22 cellular contexts compared by ENCODE assay signal in the genomic region with DNA sequence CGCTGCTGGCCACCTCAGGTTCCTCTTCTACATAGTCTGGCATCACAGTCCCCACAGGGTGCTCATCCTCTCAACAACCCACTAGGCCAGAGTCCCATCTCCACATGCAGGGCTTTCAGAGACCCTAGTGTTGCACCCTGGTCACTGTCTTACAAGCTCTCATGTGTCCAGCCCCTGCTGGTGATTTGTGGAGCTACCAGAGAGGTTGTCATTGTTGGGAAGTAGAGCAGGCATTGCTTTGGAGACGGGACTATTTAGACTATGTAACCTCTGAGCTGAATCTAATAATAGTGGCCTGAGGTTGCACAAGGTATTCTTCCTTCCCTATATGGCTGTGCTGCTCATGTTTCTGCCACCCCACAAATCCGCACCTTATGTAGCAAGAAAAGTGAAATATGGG.
A peak's percentile ranks its signal among the peaks of the same experiment; 100 is the strongest.
DNase-seq lines count a peak whose midpoint lies in the region; ATAC-seq and TF ChIP-seq lines count a peak whose summit lies in the region.
"Had no signal": no experiment of that assay in that cellular context is flagged by ENCODE, and none has a peak within 500 bp of the region (broad histone marks: within the 10 kb centered on the region; RNA-seq: fewer than 3 reads in every experiment).

No MANE protein-coding gene starts in this region.

- H4K20me1 ChIP-seq in neural progenitor cell (ENCODE audit: low read depth), result no peaks in the 10 kb centered on the region

- no peaks in the 10 kb centered on the region for H3K27me3 Mint-ChIP-seq in endodermal cell (ENCODE audit: insufficient read depth)
- H3K27me3 Mint-ChIP-seq in neural progenitor cell (ENCODE audit: insufficient read depth, low read depth), result peaks cover 4% of the 10 kb centered on the region
- H3K27me3 Mint-ChIP-seq: activated CD8-positive, alpha-beta memory T cell treated with anti-CD3 and anti-CD28 coated beads, Interleukin-2, amount 10 ng/mL, durations not matched to agents 7 days and 5 days; activated T-helper 17 cell treated with anti-CD3 and anti-CD28 coated beads, Interleukin-2, amount 50 U/mL, for 72 hours; natural killer cell treated with Interleukin-12 subunit alpha and Interleukin-12 subunit beta and Interleukin-15 and Interleukin-18, amount 100 ng/mL, for 72 hours had no signal

- TF ChIP-seq CTCF in GM12873 (IDR thresholded peaks at IDR 0.05; ENCODE audit: insufficient read depth, low read depth, low read length, missing control alignments) (peak; percentile 34), endodermal cell (conservative IDR thresholded peaks at IDR 0.05) (peak; percentile 70), neural progenitor cell (IDR thresholded peaks at IDR 0.05) (peak; percentile 28)

- no peaks in the 10 kb centered on the region for H3K9me3 Mint-ChIP-seq in endodermal cell
- no peaks in the 10 kb centered on the region for H3K9me3 Mint-ChIP-seq in neural progenitor cell
- H3K9me3 Mint-ChIP-seq: activated T-helper 17 cell treated with anti-CD3 and anti-CD28 coated beads, Interleukin-2, amount 50 U/mL, for 72 hours; brain had no signal

- no peaks in the 10 kb centered on the region for H3K79me2 ChIP-seq in neural progenitor cell (ENCODE audit: low read depth)

- H2AFZ ChIP-seq in neural progenitor cell (replicated peaks), result no peak overlapping the region

- H3K9me3 ChIP-seq in endodermal cell (ENCODE audit: control insufficient read depth, low read length), result no peaks in the 10 kb centered on the region
- no peaks in the 10 kb centered on the region for H3K9me3 ChIP-seq in neural progenitor cell (ENCODE audit: low read depth)
- H3K9me3 ChIP-seq: colonic mucosa, Peyer's patch, tibial artery had no signal

- H3K27ac ChIP-seq in endodermal cell (ENCODE audit: low read depth, low read length), result no peak overlapping the region
- no peak overlapping the region for H3K27ac ChIP-seq in neural progenitor cell
- H3K27ac ChIP-seq: colonic mucosa, HL-60, Peyer's patch, tibial artery had no signal

- 92% methylated on average over 2 of the region's 3 CpGs; no CpG with 5 or more reads in 1 of the 2 experiments for WGBS in endodermal cell (ENCODE audit: insufficient coverage in 1 of 2, insufficient read length in 1 of 2), 2 experiments

- H3K4me3 Mint-ChIP-seq in endodermal cell (no peak overlapping the region), neural progenitor cell (no peak overlapping the region)
- H3K4me3 Mint-ChIP-seq: activated CD8-positive, alpha-beta memory T cell treated with anti-CD3 and anti-CD28 coated beads, Interleukin-2, amount 10 ng/mL, durations not matched to agents 7 days and 5 days; activated T-helper 17 cell treated with anti-CD3 and anti-CD28 coated beads, Interleukin-2, amount 50 U/mL, for 72 hours; brain; natural killer cell treated with Interleukin-12 subunit alpha and Interleukin-12 subunit beta and Interleukin-15 and Interleukin-18, amount 100 ng/mL, for 72 hours had no signal

- H3K27ac Mint-ChIP-seq in endodermal cell, result no peak overlapping the region
- H3K27ac Mint-ChIP-seq in neural progenitor cell, result no peak overlapping the region
- H3K27ac Mint-ChIP-seq: activated CD8-positive, alpha-beta memory T cell treated with anti-CD3 and anti-CD28 coated beads, Interleukin-2, amount 10 ng/mL, durations not matched to agents 7 days and 5 days; activated T-helper 17 cell treated with anti-CD3 and anti-CD28 coated beads, Interleukin-2, amount 50 U/mL, for 72 hours; brain; natural killer cell treated with Interleukin-12 subunit alpha and Interleukin-12 subunit beta and Interleukin-15 and Interleukin-18, amount 100 ng/mL, for 72 hours had no signal

- H3K4me1 ChIP-seq in endodermal cell (ENCODE audit: control insufficient read depth, insufficient read depth, low read length) (no peaks in the 10 kb centered on the region), neural progenitor cell (peaks cover 3% of the 10 kb centered on the region)
- H3K4me1 ChIP-seq: colonic mucosa, Peyer's patch, tibial artery had no signal

- H3K27me3 ChIP-seq in endodermal cell (ENCODE audit: control insufficient read depth, insufficient read depth, low read length, poor library complexity, severe bottlenecking), result no peaks in the 10 kb centered on the region
- H3K27me3 ChIP-seq in neural progenitor cell, result no peaks in the 10 kb centered on the region
- H3K27me3 ChIP-seq: colonic mucosa, Peyer's patch, tibial artery had no signal

- H3K36me3 ChIP-seq in endodermal cell (ENCODE audit: control insufficient read depth, insufficient read depth, low read length) (no peaks in the 10 kb centered on the region), neural progenitor cell (no peaks in the 10 kb centered on the region)
- H3K36me3 ChIP-seq: colonic mucosa, Peyer's patch, tibial artery had no signal

- H3K4me2 ChIP-seq in neural progenitor cell, result no peak overlapping the region

- H3K4me3 ChIP-seq in endodermal cell (ENCODE audit: low read length) (no peak overlapping the region), neural progenitor cell (no peak overlapping the region)
- H3K4me3 ChIP-seq: colonic mucosa, Peyer's patch, tibial artery had no signal

- H3K9ac ChIP-seq in endodermal cell (ENCODE audit: extremely low read depth, low read length, poor library complexity, severe bottlenecking) (no peak overlapping the region), neural progenitor cell (no peak overlapping the region)

- DNase-seq in NAMALWA (ENCODE audit: low spot score), result peak; percentile 19
- DNase-seq in endodermal cell, result peak; percentile 67
- DNase-seq in neural progenitor cell (ENCODE audit: low spot score), result no peak
- DNase-seq in SW 1271 (lab: John Stamatoyannopoulos, UW), result no peak
- no peak for DNase-seq in stimulated activated CD4-positive, alpha-beta T cell treated with anti-CD3 and anti-CD28 coated beads, Interleukin-12 subunit alpha, Interleukin-12 subunit beta, amount 100 ng/mL, for 4 hours
- DNase-seq: activated CD8-positive, alpha-beta memory T cell treated with anti-CD3 and anti-CD28 coated beads, Interleukin-2, amount 10 ng/mL, durations not matched to agents 7 days and 5 days; colonic mucosa; COR-L47; hypothalamus; NCI-H1092; NCI-H2081; NCI-H524; Peyer's patch; posterior cingulate gyrus; stimulated activated naive CD8-positive, alpha-beta T cell treated with anti-CD3 and anti-CD28 coated beads, Interleukin-15, Interleukin-2, amounts not matched to agents 100 U/mL and 50 U/mL, for 24 hours; tibial artery had no signal

- H3K4me1 Mint-ChIP-seq in endodermal cell (no peaks in the 10 kb centered on the region), neural progenitor cell (no peaks in the 10 kb centered on the region)
- H3K4me1 Mint-ChIP-seq: activated CD8-positive, alpha-beta memory T cell treated with anti-CD3 and anti-CD28 coated beads, Interleukin-2, amount 10 ng/mL, durations not matched to agents 7 days and 5 days; activated T-helper 17 cell treated with anti-CD3 and anti-CD28 coated beads, Interleukin-2, amount 50 U/mL, for 72 hours had no signal

- H3K36me3 Mint-ChIP-seq in endodermal cell (ENCODE audit: low read depth), result no peaks in the 10 kb centered on the region
- no peaks in the 10 kb centered on the region for H3K36me3 Mint-ChIP-seq in neural progenitor cell
- H3K36me3 Mint-ChIP-seq: activated CD8-positive, alpha-beta memory T cell treated with anti-CD3 and anti-CD28 coated beads, Interleukin-2, amount 10 ng/mL, durations not matched to agents 7 days and 5 days; brain had no signal

- no peak for ATAC-seq in esophagus mucosa
- ATAC-seq: activated CD8-positive, alpha-beta memory T cell treated with anti-CD3 and anti-CD28 coated beads, Interleukin-2, amount 10 ng/mL, durations not matched to agents 7 days and 5 days; activated T-helper 17 cell treated with anti-CD3 and anti-CD28 coated beads, Interleukin-2, amount 50 U/mL, for 72 hours; natural killer cell treated with Interleukin-12 subunit alpha and Interleukin-12 subunit beta and Interleukin-15 and Interleukin-18, amount 100 ng/mL, for 72 hours; stimulated activated naive CD8-positive, alpha-beta T cell treated with anti-CD3 and anti-CD28 coated beads, Interleukin-15, Interleukin-2, amounts not matched to agents 100 U/mL and 50 U/mL, for 24 hours had no signal

- H3F3A ChIP-seq in neural progenitor cell (ENCODE audit: low read depth), result no peaks in the 10 kb centered on the region

Comparison
In these comparisons a context has a peak if more than half of its experiments do, and no peak if none do; other contexts are left out.
1. DNase-seq: peak in NAMALWA (single experiment) and endodermal cell (single experiment); none in neural progenitor cell (single experiment), SW 1271 (0 of 2) and stimulated activated CD4-positive, alpha-beta T cell treated with anti-CD3 and anti-CD28 coated beads, Interleukin-12 subunit alpha, Interleukin-12 subunit beta, amount 100 ng/mL, for 4 hours (single experiment).
2. Peak in every context shown above with its lines, with median percentiles within 50 percentile points of each other: CTCF ChIP-seq.